ENCODE assay signal across 11 cellular contexts in genomic region chr20:44970243-44970757, GRCh38. TPM values are rescaled to one million over a fixed set of nuclear protein-coding genes. Genes with fewer than 3 reads are reported as not detected.
DNase-seq lines count a peak whose midpoint lies in the region; ATAC-seq and TF ChIP-seq lines count a peak whose summit lies in the region.
"Had no signal": no experiment of that assay in that cellular context is flagged by ENCODE, and none has a peak within 500 bp of the region (broad histone marks: within the 10 kb centered on the region; RNA-seq: fewer than 3 reads in every experiment).

No MANE protein-coding gene starts in this region.

- no peak overlapping the region for H3K4me3 ChIP-seq in urinary bladder (ENCODE audit: low read depth, low read length)

- ATAC-seq in HG03280 (IDR thresholded peaks at IDR 0.05; ENCODE audit: unreplicated experiment) (no peak), HG03439 (IDR thresholded peaks at IDR 0.05; ENCODE audit: unreplicated experiment) (no peak)

- CTCF ChIA-PET in activated naive CD4-positive, alpha-beta T cell treated with anti-CD3 and anti-CD28 coated beads, Interleukin-2, amount 10 ng/mL, durations not matched to agents 7 days and 5 days (lab: Charles Lee), result interaction anchor here (0.8 to 1.5 kb wide), 3 partner anchors 12 to 324 kb away, joined by 3 to 4 read pairs (median 3); no protein-coding TSS in a partner anchor

- no peaks in the 10 kb centered on the region for H3K4me1 ChIP-seq in urinary bladder (ENCODE audit: insufficient read depth)

- peak overlapping the region; percentile 94 for H3K27ac Mint-ChIP-seq in activated naive CD4-positive, alpha-beta T cell treated with anti-CD3 and anti-CD28 coated beads, Interleukin-2, amount 10 ng/mL, durations not matched to agents 7 days and 5 days
- H3K27ac Mint-ChIP-seq in immature natural killer cell, result peak overlapping the region; percentile 94 to 98 (median 96)

- peaks cover 60% of the 10 kb centered on the region for H3K36me3 Mint-ChIP-seq in activated naive CD4-positive, alpha-beta T cell treated with anti-CD3 and anti-CD28 coated beads, Interleukin-2, amount 10 ng/mL, durations not matched to agents 7 days and 5 days
- peaks cover 22 to 33% (median 26%) of the 10 kb centered on the region in 3 donors for H3K36me3 Mint-ChIP-seq in immature natural killer cell

- peaks cover 69% of the 10 kb centered on the region for H3K4me1 Mint-ChIP-seq in activated naive CD4-positive, alpha-beta T cell treated with anti-CD3 and anti-CD28 coated beads, Interleukin-2, amount 10 ng/mL, durations not matched to agents 7 days and 5 days
- peaks cover 70 to 92% of the 10 kb centered on the region in 2 donors for H3K4me1 Mint-ChIP-seq in immature natural killer cell

- H3K36me3 ChIP-seq in urinary bladder (ENCODE audit: insufficient read depth), result peaks cover 2% of the 10 kb centered on the region

- DNase-seq in activated naive CD4-positive, alpha-beta T cell treated with anti-CD3 and anti-CD28 coated beads, Interleukin-2, amount 10 ng/mL, durations not matched to agents 7 days and 5 days, result no peak
- DNase-seq in activated naive CD4-positive, alpha-beta T cell treated with anti-CD3 and anti-CD28 coated beads, Interleukin-2, amount 50 U/mL, for 16 hours, result no peak
- DNase-seq in immature natural killer cell (peak; percentile 57 to 68 (median 58)), ACHN (no peak)
- DNase-seq: foreskin melanocyte, WERI-Rb-1 had no signal

- peak overlapping the region; percentile 8; the same call in 1 of the 2 replicates for H3K27ac ChIP-seq in VCaP
- peak overlapping the region; percentile 19 for H3K27ac ChIP-seq in urinary bladder (ENCODE audit: low read depth)
- H3K27ac ChIP-seq: brain microvascular endothelial cell, WERI-Rb-1 had no signal

- no peak for TF ChIP-seq CTCF in VCaP (conservative IDR thresholded peaks at IDR 0.05)

- H3K9me3 Mint-ChIP-seq in activated naive CD4-positive, alpha-beta T cell treated with anti-CD3 and anti-CD28 coated beads, Interleukin-2, amount 10 ng/mL, durations not matched to agents 7 days and 5 days, result no peaks in the 10 kb centered on the region
- no peaks in the 10 kb centered on the region for H3K9me3 Mint-ChIP-seq in immature natural killer cell

- in situ Hi-C loops in ACHN (cut with HindIII; ENCODE audit: low pct_ligation_motif_present, low pct_unique_long_range_greater_than_20kb, low sequenced_read_pairs), result no loop called here

- 8% methylated on average over 1 of the region's 1 CpG for WGBS in urinary bladder

- no peaks in the 10 kb centered on the region for H3K27me3 Mint-ChIP-seq in activated naive CD4-positive, alpha-beta T cell treated with anti-CD3 and anti-CD28 coated beads, Interleukin-2, amount 10 ng/mL, durations not matched to agents 7 days and 5 days
- H3K27me3 Mint-ChIP-seq in immature natural killer cell (ENCODE audit: low read depth in 3 of 3), result peaks cover 13 to 23% (median 14%) of the 10 kb centered on the region in 3 donors

- H3K4me3 Mint-ChIP-seq in activated naive CD4-positive, alpha-beta T cell treated with anti-CD3 and anti-CD28 coated beads, Interleukin-2, amount 10 ng/mL, durations not matched to agents 7 days and 5 days, result peak overlapping the region; percentile 69
- peak overlapping the region; percentile 79 to 99 (median 96) for H3K4me3 Mint-ChIP-seq in immature natural killer cell

RNA-seq across cellular contexts. Expression of gene STK4, which starts 4.0 kb away (rescaled TPM):
- polyA plus RNA-seq in immature natural killer cell (100 to 1,000 TPM; 122 to 256 (median 133) TPM), urinary bladder (11.6 TPM)
- total RNA-seq in urinary bladder, result 37.5 TPM

RNA-seq across cellular contexts. Expression of gene TOMM34, which starts 10.1 kb away (rescaled TPM):
- polyA plus RNA-seq in immature natural killer cell (10 to 100 TPM; 13.4 to 30.0 (median 24.8) TPM), urinary bladder (19.5 TPM)
- 12.3 TPM for total RNA-seq in urinary bladder

Comparison
In these comparisons a context has a peak if more than half of its experiments do, and no peak if none do; other contexts are left out.
1. DNase-seq: peak in immature natural killer cell (3 of 3); none in activated naive CD4-positive, alpha-beta T cell treated with anti-CD3 and anti-CD28 coated beads, Interleukin-2, amount 10 ng/mL, durations not matched to agents 7 days and 5 days (single experiment), activated naive CD4-positive, alpha-beta T cell treated with anti-CD3 and anti-CD28 coated beads, Interleukin-2, amount 50 U/mL, for 16 hours (single experiment) and ACHN (single experiment).